Comparison of ENCODE assay signal across 19 cellular contexts in the genomic region with DNA sequence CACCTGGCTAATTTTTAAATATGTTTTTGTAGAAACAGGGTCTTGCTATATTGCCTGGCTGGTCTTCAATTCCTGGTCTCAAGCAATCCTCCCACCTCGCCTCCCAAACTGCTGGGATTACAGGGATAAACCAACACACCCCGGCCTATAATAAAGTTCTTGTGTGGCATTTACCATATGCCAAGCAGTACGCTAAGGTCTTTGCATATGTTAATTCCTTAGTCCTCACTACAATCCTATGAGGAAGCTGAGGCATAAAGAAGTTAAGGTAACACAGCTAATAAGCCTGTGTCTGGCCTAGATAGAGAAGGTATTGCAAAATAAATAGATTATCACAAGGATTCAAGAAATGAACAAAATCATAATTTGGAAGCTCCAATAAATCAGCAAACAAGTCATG. TPM values are rescaled to one million over a fixed set of nuclear protein-coding genes. Genes with fewer than 3 reads are reported as not detected.
DNase-seq lines count a peak whose midpoint lies in the region; ATAC-seq and TF ChIP-seq lines count a peak whose summit lies in the region.
"Had no signal": no experiment of that assay in that cellular context is flagged by ENCODE, and none has a peak within 500 bp of the region (broad histone marks: within the 10 kb centered on the region; RNA-seq: fewer than 3 reads in every experiment).

No MANE protein-coding gene starts in this region.

- H3K9me1 ChIP-seq in IMR-90 (ENCODE audit: insufficient read depth, low read length): peaks cover 11% of the 10 kb centered on the region

- H3K4me1 Mint-ChIP-seq in activated CD4-positive, alpha-beta T cell treated with anti-CD3 and anti-CD28 coated beads, Interleukin-2, amount 10 ng/mL, durations not matched to agents 24 days and 14 days: peaks cover 3% of the 10 kb centered on the region

- H3K27me3 ChIP-seq in IMR-90 (ENCODE audit: control insufficient read depth, insufficient read depth, low read length) (no peaks in the 10 kb centered on the region), Panc1 (ENCODE audit: control insufficient read depth, insufficient read depth, low read length) (no peaks in the 10 kb centered on the region)
- H3K27me3 ChIP-seq: BE2C, BLaER1 had no signal

- H3K9me3 ChIP-seq in IMR-90 (ENCODE audit: control insufficient read depth, insufficient read depth, low read length) (no peaks in the 10 kb centered on the region), Panc1 (ENCODE audit: control insufficient read depth, insufficient read depth, low read depth, low read length) (no peaks in the 10 kb centered on the region), mucosa of descending colon (no peaks in the 10 kb centered on the region)
- H3K9me3 ChIP-seq: BE2C, BLaER1 had no signal

- H3K4me3 ChIP-seq in IMR-90 (ENCODE audit: insufficient read depth, low read depth, low read length): no peak overlapping the region
- no peak overlapping the region for H3K4me3 ChIP-seq in Panc1 (ENCODE audit: low read depth in 2 of 2, low read length in 2 of 2)
- no peak overlapping the region for H3K4me3 ChIP-seq in mucosa of descending colon
- H3K4me3 ChIP-seq: BLaER1, GM12878 had no signal

- H2BK120ac ChIP-seq in IMR-90 (ENCODE audit: low read depth, low read length): peak overlapping the region; percentile 10; the same call in 1 of the 2 replicates

- POLR2A ChIA-PET in IMR-90 (lab: Charles Lee; ENCODE audit: unreplicated experiment): no interaction called here
- POLR2A ChIA-PET in Panc1 (lab: Charles Lee): no interaction called here
- POLR2A ChIA-PET in GM10248 (lab: Yijun Ruan, JAX): no interaction called here

- no peak overlapping the region for H3K9ac ChIP-seq in IMR-90 (ENCODE audit: low read depth, low read length)
- H3K9ac ChIP-seq: BLaER1 had no signal

- no peak overlapping the region for H2AK9ac ChIP-seq in IMR-90 (replicated peaks; ENCODE audit: low read depth, low read length, poor library complexity)

- H3K36me3 Mint-ChIP-seq in activated CD4-positive, alpha-beta T cell treated with anti-CD3 and anti-CD28 coated beads, Interleukin-2, amount 10 ng/mL, durations not matched to agents 24 days and 14 days (ENCODE audit: low read depth): no peaks in the 10 kb centered on the region
- H3K36me3 Mint-ChIP-seq: CD14-positive monocyte; CD4-positive, alpha-beta memory T cell; CD4-positive, CD25-positive, alpha-beta regulatory T cell; CD8-positive, alpha-beta memory T cell had no signal

- H3K18ac ChIP-seq in IMR-90 (ENCODE audit: low read depth, low read length): no peak overlapping the region

- dilution Hi-C loops in IMR-90 (cut with HindIII; ENCODE audit: low sequenced_read_pairs, unreplicated experiment): no loop called here

- no peak overlapping the region for H3K4ac ChIP-seq in IMR-90 (ENCODE audit: low read depth, low read length)

- BruUV-seq in IMR-90 (replicated peaks; lab: Mats Ljungman, UMichigan) (no TSS peak), Panc1 (replicated peaks; lab: Mats Ljungman, UMichigan) (no TSS peak)

- intact Hi-C loops in IMR-90 (cut with micrococcal nuclease): no loop called here
- intact Hi-C loops in Panc1 (cut with micrococcal nuclease; ENCODE audit: unreplicated experiment): no loop called here
- intact Hi-C loops in mucosa of descending colon (cut with DNase I, micrococcal nuclease): no loop called here
- intact Hi-C loops in activated CD4-positive, alpha-beta T cell treated with anti-CD3 and anti-CD28 coated beads, Interleukin-2, amount 10 ng/mL, durations not matched to agents 24 days and 14 days (cut with micrococcal nuclease): no loop called here

- H4K5ac ChIP-seq in IMR-90 (ENCODE audit: low read depth, low read length): no peak overlapping the region; the same call in 1 of the 2 replicates

- H3K9me3 Mint-ChIP-seq in activated CD4-positive, alpha-beta T cell treated with anti-CD3 and anti-CD28 coated beads, Interleukin-2, amount 10 ng/mL, durations not matched to agents 24 days and 14 days: no peaks in the 10 kb centered on the region
- H3K9me3 Mint-ChIP-seq: CD4-positive, alpha-beta memory T cell; CD4-positive, CD25-positive, alpha-beta regulatory T cell; CD8-positive, alpha-beta memory T cell had no signal

- H3K79me1 ChIP-seq in IMR-90 (ENCODE audit: low read depth in 1 of 2, low read length in 2 of 2): no peaks in the 10 kb centered on the region

- peak overlapping the region; percentile 66; the same call in 1 of the 2 replicates for H2AK5ac ChIP-seq in IMR-90 (ENCODE audit: low read depth, low read length)

- TF ChIP-seq RAD21 in IMR-90 (IDR thresholded peaks at IDR 0.05; ENCODE audit: low read length): no peak

- H4K20me1 ChIP-seq in IMR-90 (ENCODE audit: insufficient read depth, low read length): no peaks in the 10 kb centered on the region
- H4K20me1 ChIP-seq: BLaER1 had no signal

- no peak for TF ChIP-seq CTCF in IMR-90 (conservative IDR thresholded peaks at IDR 0.05; ENCODE audit: low read depth, low read length)
- no peak for TF ChIP-seq CTCF in Panc1 (IDR thresholded peaks at IDR 0.05)
- TF ChIP-seq CTCF in mucosa of descending colon (IDR thresholded peaks at IDR 0.05): no peak
- TF ChIP-seq CTCF in GM10248 (IDR thresholded peaks at IDR 0.05; ENCODE audit: control extremely low read depth, extremely low read depth, low read depth, missing control alignments): no peak

- H3K4me3 Mint-ChIP-seq in activated CD4-positive, alpha-beta T cell treated with anti-CD3 and anti-CD28 coated beads, Interleukin-2, amount 10 ng/mL, durations not matched to agents 24 days and 14 days: no peak overlapping the region
- H3K4me3 Mint-ChIP-seq: CD14-positive monocyte; CD4-positive, alpha-beta memory T cell; CD4-positive, CD25-positive, alpha-beta regulatory T cell; CD8-positive, alpha-beta memory T cell had no signal

- no peaks in the 10 kb centered on the region for H3K27me3 Mint-ChIP-seq in activated CD4-positive, alpha-beta T cell treated with anti-CD3 and anti-CD28 coated beads, Interleukin-2, amount 10 ng/mL, durations not matched to agents 24 days and 14 days
- H3K27me3 Mint-ChIP-seq: CD4-positive, alpha-beta memory T cell had no signal

- WGBS in IMR-90 (ENCODE audit: extremely low coverage in 2 of 2, insufficient read length in 1 of 2), 2 experiments: no CpG with 5 or more reads among the region's 3 CpGs

- no peak overlapping the region for H2AFZ ChIP-seq in IMR-90 (replicated peaks; ENCODE audit: low read length, poor library complexity)

- no peak overlapping the region for H3K14ac ChIP-seq in IMR-90 (replicated peaks; ENCODE audit: low read depth, low read length)

- in situ Hi-C loops in IMR-90 (cut with MboI; ENCODE audit: low sequenced_read_pairs): no loop called here
- in situ Hi-C loops in Panc1 (cut with HindIII; ENCODE audit: low pct_unique_long_range_greater_than_20kb, low sequenced_read_pairs): no loop called here

- H4K8ac ChIP-seq in IMR-90 (ENCODE audit: low read depth in 2 of 2, low read length in 2 of 2): no peak overlapping the region

- H2BK5ac ChIP-seq in IMR-90 (ENCODE audit: low read depth, low read length, poor library complexity, severe bottlenecking): no peak overlapping the region

- ATAC-seq in IMR-90 (ENCODE audit: low read depth) (no peak), Panc1 (no peak), mucosa of descending colon (peak; percentile 31), HG03460 (IDR thresholded peaks at IDR 0.05; ENCODE audit: unreplicated experiment) (no peak)
- ATAC-seq: GM12878 had no signal

- no peak for TF ChIP-seq POLR2A in IMR-90 (IDR thresholded peaks at IDR 0.05; ENCODE audit: low read depth, low read length)

- H3K27ac ChIP-seq in IMR-90 (ENCODE audit: insufficient read depth, low read length) (no peak overlapping the region), Panc1 (ENCODE audit: low read length) (peak overlapping the region; percentile 48; the same call in 1 of the 2 replicates)
- H3K27ac ChIP-seq: BLaER1 had no signal

- H3K27ac Mint-ChIP-seq in activated CD4-positive, alpha-beta T cell treated with anti-CD3 and anti-CD28 coated beads, Interleukin-2, amount 10 ng/mL, durations not matched to agents 24 days and 14 days: no peak overlapping the region
- H3K27ac Mint-ChIP-seq: CD14-positive monocyte; CD4-positive, alpha-beta memory T cell; CD8-positive, alpha-beta memory T cell had no signal

- no peak overlapping the region for H4K91ac ChIP-seq in IMR-90 (ENCODE audit: insufficient read depth, low read depth, low read length)

- peaks cover 15% of the 10 kb centered on the region for H3K4me1 ChIP-seq in IMR-90 (ENCODE audit: control insufficient read depth, insufficient read depth, low read length)
- peaks cover 11% of the 10 kb centered on the region; the same call in 1 of the 2 replicates for H3K4me1 ChIP-seq in Panc1 (ENCODE audit: control insufficient read depth, insufficient read depth, low read length)
- H3K4me1 ChIP-seq in mucosa of descending colon (ENCODE audit: low read depth): no peaks in the 10 kb centered on the region
- H3K4me1 ChIP-seq: BE2C, BLaER1 had no signal

- DNase-seq in IMR-90 (no peak), Panc1 (ENCODE audit: low read depth, low spot score) (no peak), mucosa of descending colon (no peak), GM10248 (ENCODE audit: extremely low spot score) (no peak)
- DNase-seq in activated CD4-positive, alpha-beta T cell treated with anti-CD3 and anti-CD28 coated beads, Interleukin-2, amount 10 ng/mL, durations not matched to agents 24 days and 14 days: no peak
- DNase-seq: 8988T; ACHN; BE2C; C1 segment of cervical spinal cord; CD4-positive, alpha-beta memory T cell; CD4-positive, CD25-positive, alpha-beta regulatory T cell; CD8-positive, alpha-beta memory T cell; COR-L47; DMS79 treated with DMSO at 0.1 percent for 48 hours; GF-D8 had no signal

- H3K56ac ChIP-seq in IMR-90 (ENCODE audit: extremely low read depth, insufficient read depth, low read length): no peak overlapping the region

- no peak overlapping the region for H3K23ac ChIP-seq in IMR-90 (ENCODE audit: low read depth, low read length)

- CTCF ChIA-PET in IMR-90 (lab: Yijun Ruan, JAX): interaction anchor here (2.3 kb wide), 1 partner anchor 11 kb away, joined by 7 read pairs; no protein-coding TSS in a partner anchor
- CTCF ChIA-PET in Panc1 (lab: Charles Lee): no interaction called here
- CTCF ChIA-PET in GM10248 (lab: Yijun Ruan, JAX): no interaction called here

- no peak overlapping the region for H3K4me2 ChIP-seq in IMR-90 (ENCODE audit: low read depth, low read length)
- H3K4me2 ChIP-seq: BLaER1 had no signal

- peak overlapping the region; percentile 40; the same call in 1 of the 2 replicates for H2BK20ac ChIP-seq in IMR-90 (ENCODE audit: low read depth, low read length)

- H2BK15ac ChIP-seq in IMR-90 (ENCODE audit: low read depth, low read length): peak overlapping the region; percentile 70; the same call in 1 of the 3 replicates

- H3K36me3 ChIP-seq in IMR-90 (ENCODE audit: control insufficient read depth, insufficient read depth, low read length): no peaks in the 10 kb centered on the region
- H3K36me3 ChIP-seq in Panc1 (ENCODE audit: control insufficient read depth, insufficient read depth, low read length): no peaks in the 10 kb centered on the region
- no peaks in the 10 kb centered on the region for H3K36me3 ChIP-seq in mucosa of descending colon (ENCODE audit: low read depth)
- H3K36me3 ChIP-seq: BE2C, BLaER1 had no signal

RNA-seq across cellular contexts. Expression of gene SLC4A7, which starts 17.6 kb away (rescaled TPM):
- total RNA-seq in IMR-90 (2012; rRNA removed): 50.4 and 86.7 TPM in 2 replicates
- polyA plus RNA-seq in IMR-90 (2012; rRNA removed): 13.8 and 17.7 TPM in 2 replicates
- polyA plus RNA-seq in IMR-90 (2012; cell fraction: cytosol; rRNA removed): 1.9 and 2.5 TPM in 2 replicates
- polyA plus RNA-seq in IMR-90 (2012; cell fraction: nucleus; rRNA removed; ENCODE audit: low replicate concordance): 14.8 and 59.8 TPM in 2 replicates
- total RNA-seq in Panc1 (2021; ENCODE audit: unreplicated experiment): 99.4 TPM
- 23.4 TPM for polyA plus RNA-seq in Panc1 (2012; ENCODE audit: insufficient read length)
- 10 to 100 TPM; 21.2 to 43.3 (median 22.7) TPM for total RNA-seq in mucosa of descending colon
- 65.8 and 69.0 TPM in 2 replicates for total RNA-seq in activated CD4-positive, alpha-beta T cell treated with anti-CD3 and anti-CD28 coated beads, Interleukin-2, amount 10 ng/mL, durations not matched to agents 24 days and 14 days
